14 cellular contexts compared by ENCODE assay signal in the genomic region with DNA sequence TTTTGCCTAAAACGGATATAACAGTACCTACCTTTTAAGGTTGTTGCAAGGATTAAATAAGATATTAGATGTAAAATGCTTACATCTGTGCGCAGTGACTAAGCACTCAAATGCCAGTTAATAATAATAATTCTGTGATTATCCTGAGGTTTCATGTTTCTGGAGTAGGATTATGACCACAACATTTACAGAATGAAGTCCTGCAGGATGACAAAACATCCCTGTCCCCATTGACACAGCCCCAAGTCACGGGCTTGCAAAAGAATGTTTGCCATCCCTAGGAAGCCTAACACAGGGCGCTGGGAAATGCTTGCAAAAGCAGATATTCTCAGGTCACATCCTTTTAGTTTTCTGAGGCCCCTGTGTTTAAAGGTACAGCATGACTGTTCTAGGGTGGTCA. TPM values are rescaled to one million over a fixed set of nuclear protein-coding genes. Genes with fewer than 3 reads are reported as not detected.
DNase-seq lines count a peak whose midpoint lies in the region; FAIRE-seq and TF ChIP-seq lines count a peak whose summit lies in the region.
"Had no signal": no experiment of that assay in that cellular context is flagged by ENCODE, and none has a peak within 500 bp of the region (broad histone marks: within the 10 kb centered on the region; RNA-seq: fewer than 3 reads in every experiment).

No MANE protein-coding gene starts in this region.

- no peaks in the 10 kb centered on the region for H3K9me2 ChIP-seq in DOHH2 (replicated peaks; ENCODE audit: control insufficient read depth, low read length)

- DNase-seq in NCI-H69 (lab: John Stamatoyannopoulos, UW), result peak; percentile 33
- DNase-seq in endothelial cell of umbilical vein (ENCODE audit: low read depth, low spot score), result no peak
- no peak for DNase-seq in progenitor cell of endocrine pancreas (ENCODE audit: low spot score, unreplicated experiment)
- no peak for DNase-seq in ACHN
- DNase-seq in NOMO-1 (lab: John Stamatoyannopoulos, UW; ENCODE audit: unreplicated experiment in 2 of 2), result no peak
- no peak for DNase-seq in kidney tubule cell (ENCODE audit: low spot score)
- DNase-seq: activated naive CD8-positive, alpha-beta T cell treated with anti-CD3 and anti-CD28 coated beads, Interleukin-2, amount 50 U/mL, for 24 hours; NCI-H2029; pancreas; RPMI8226 had no signal

- H3K4me1 ChIP-seq in DOHH2 (ENCODE audit: control insufficient read depth, low read length) (peaks cover 96% of the 10 kb centered on the region), endothelial cell of umbilical vein (ENCODE audit: control insufficient read depth, extremely low read depth, insufficient read depth, low read length) (peaks cover 23% of the 10 kb centered on the region)

- peak overlapping the region; percentile 17 for H3K4me2 ChIP-seq in DOHH2 (ENCODE audit: low read length)
- H3K4me2 ChIP-seq in endothelial cell of umbilical vein (ENCODE audit: insufficient read depth, low read length), result no peak overlapping the region

- H3K79me2 ChIP-seq in DOHH2 (ENCODE audit: control insufficient read depth, low read length) (peaks cover 100% of the 10 kb centered on the region), endothelial cell of umbilical vein (ENCODE audit: control insufficient read depth, insufficient read depth, low read length) (peaks cover 48% of the 10 kb centered on the region)

- peaks cover 22% of the 10 kb centered on the region for H4K20me1 ChIP-seq in DOHH2 (ENCODE audit: control insufficient read depth, insufficient read depth, low read depth, low read length)
- peaks cover 7% of the 10 kb centered on the region for H4K20me1 ChIP-seq in endothelial cell of umbilical vein (replicated peaks; ENCODE audit: control insufficient read depth, extremely low read depth, insufficient read depth, low read length)

- no peaks in the 10 kb centered on the region for H3K27me3 Mint-ChIP-seq in progenitor cell of endocrine pancreas
- H3K27me3 Mint-ChIP-seq: activated naive CD8-positive, alpha-beta T cell treated with anti-CD3 and anti-CD28 coated beads, Interleukin-2, amount 50 U/mL, for 24 hours; central memory CD8-positive, alpha-beta T cell had no signal

- intact Hi-C loops in endothelial cell of umbilical vein (cut with micrococcal nuclease), result no loop called here

- H3F3A ChIP-seq in DOHH2 (ENCODE audit: control insufficient read depth, insufficient read depth), result peaks cover 6% of the 10 kb centered on the region; the same call in 1 of the 2 replicates

- no peaks in the 10 kb centered on the region for H3K9me1 ChIP-seq in endothelial cell of umbilical vein (replicated peaks; ENCODE audit: control insufficient read depth, extremely low read depth, insufficient read depth, low read length)

- POLR2A ChIA-PET in endothelial cell of umbilical vein (lab: Charles Lee), result no interaction called here

- no peak overlapping the region for H3K4me3 Mint-ChIP-seq in progenitor cell of endocrine pancreas (ENCODE audit: low read depth)
- H3K4me3 Mint-ChIP-seq: activated naive CD8-positive, alpha-beta T cell treated with anti-CD3 and anti-CD28 coated beads, Interleukin-2, amount 50 U/mL, for 24 hours; central memory CD8-positive, alpha-beta T cell had no signal

- TF ChIP-seq CTCF in DOHH2 (IDR thresholded peaks at IDR 0.05; ENCODE audit: low read depth, low read length, poor library complexity, severe bottlenecking) (no peak), endothelial cell of umbilical vein (IDR thresholded peaks at IDR 0.05; ENCODE audit: extremely low read depth in 1 of 2, insufficient read depth in 1 of 2, low read depth in 1 of 2, low read length in 2 of 2) (no peak), progenitor cell of endocrine pancreas (IDR thresholded peaks at IDR 0.05; ENCODE audit: unreplicated experiment) (no peak)

- H3K27me3 ChIP-seq in DOHH2 (ENCODE audit: control insufficient read depth, low read length) (no peaks in the 10 kb centered on the region), endothelial cell of umbilical vein (ENCODE audit: control insufficient read depth in 2 of 2, insufficient read depth in 2 of 2, low read length in 2 of 2) (no peaks in the 10 kb centered on the region)
- H3K27me3 ChIP-seq: pancreas had no signal

- H3K4me3 ChIP-seq in DOHH2 (ENCODE audit: low read length) (no peak overlapping the region), endothelial cell of umbilical vein (replicated peaks in 1 of 3; ENCODE audit: insufficient read depth in 1 of 3, low read depth in 1 of 3, low read length in 3 of 3) (no peak overlapping the region)
- H3K4me3 ChIP-seq: pancreas had no signal

- H3K4me1 Mint-ChIP-seq in progenitor cell of endocrine pancreas (ENCODE audit: low read depth), result peaks cover 39% of the 10 kb centered on the region

- H3K9me3 ChIP-seq in DOHH2 (ENCODE audit: control insufficient read depth, insufficient read depth, low read length) (no peaks in the 10 kb centered on the region), endothelial cell of umbilical vein (replicated peaks; ENCODE audit: control insufficient read depth, insufficient read depth, low read length) (no peaks in the 10 kb centered on the region)
- H3K9me3 ChIP-seq: pancreas had no signal

- peak overlapping the region; percentile 35 for H3K27ac Mint-ChIP-seq in progenitor cell of endocrine pancreas
- H3K27ac Mint-ChIP-seq: activated naive CD8-positive, alpha-beta T cell treated with anti-CD3 and anti-CD28 coated beads, Interleukin-2, amount 50 U/mL, for 24 hours had no signal

- no peak for TF ChIP-seq POLR2A in endothelial cell of umbilical vein (IDR thresholded peaks at IDR 0.05; ENCODE audit: low read depth, low read length)

- dilution Hi-C loops in endothelial cell of umbilical vein (cut with MboI; ENCODE audit: extremely low pct_ligation_motif_present, low sequenced_read_pairs), result no loop called here

- BruUV-seq in endothelial cell of umbilical vein (replicated peaks; lab: Mats Ljungman, UMichigan), result no TSS peak

- H2AFZ ChIP-seq in endothelial cell of umbilical vein (ENCODE audit: low read depth, low read length), result no peak overlapping the region

- H3K36me3 Mint-ChIP-seq in progenitor cell of endocrine pancreas (ENCODE audit: insufficient read depth), result no peaks in the 10 kb centered on the region

- H3K36me3 ChIP-seq in DOHH2 (ENCODE audit: control insufficient read depth, low read length) (no peaks in the 10 kb centered on the region), endothelial cell of umbilical vein (ENCODE audit: control insufficient read depth in 2 of 2, extremely low read depth in 1 of 2, insufficient read depth in 2 of 2, low read length in 2 of 2) (no peaks in the 10 kb centered on the region)
- H3K36me3 ChIP-seq: pancreas had no signal

- CTCF ChIA-PET in endothelial cell of umbilical vein (lab: Charles Lee), result interaction anchor here (0.9 kb wide), 1 partner anchor 94 kb away, joined by 3 read pairs; no protein-coding TSS in a partner anchor

- FAIRE-seq in endothelial cell of umbilical vein (lab: Jason Lieb, UNC), result peak; percentile 75
- FAIRE-seq: endometrium, GM19239, pancreas had no signal

- H3K9ac ChIP-seq in endothelial cell of umbilical vein (replicated peaks; ENCODE audit: extremely low read depth, insufficient read depth, low read length), result no peak overlapping the region

- no peak overlapping the region for H3K27ac ChIP-seq in DOHH2 (ENCODE audit: low read depth, low read length)
- no peak overlapping the region for H3K27ac ChIP-seq in endothelial cell of umbilical vein (ENCODE audit: insufficient read depth, low read depth, low read length)
- H3K27ac ChIP-seq: pancreas had no signal

- no peaks in the 10 kb centered on the region for H3K9me3 Mint-ChIP-seq in progenitor cell of endocrine pancreas (ENCODE audit: low read depth)
- H3K9me3 Mint-ChIP-seq: activated naive CD8-positive, alpha-beta T cell treated with anti-CD3 and anti-CD28 coated beads, Interleukin-2, amount 50 U/mL, for 24 hours; central memory CD8-positive, alpha-beta T cell had no signal

- in situ Hi-C loops in ACHN (cut with HindIII; ENCODE audit: low pct_ligation_motif_present, low pct_unique_long_range_greater_than_20kb, low sequenced_read_pairs), result no loop called here

TF ChIP-seq in endothelial cell of umbilical vein, 7 proteins besides CTCF, POLR2A, EP300 and RAD21:
- TF ChIP-seq JUN (IDR thresholded peaks at IDR 0.05; ENCODE audit: borderline replicate concordance, insufficient read depth, insufficient read length, low read depth) (no peak), GATA2 (IDR thresholded peaks at IDR 0.05; ENCODE audit: insufficient read depth, insufficient read length, low read depth, low read length) (no peak), MYC (IDR thresholded peaks at IDR 0.05; ENCODE audit: low read depth, low read length) (no peak), POLR2AphosphoS5 (IDR thresholded peaks at IDR 0.05; ENCODE audit: insufficient read depth, low read depth, low read length) (no peak), EZH2 (IDR thresholded peaks at IDR 0.05; ENCODE audit: borderline replicate concordance, low read depth, low read length, severe bottlenecking) (no peak), FOS (IDR thresholded peaks at IDR 0.05; ENCODE audit: borderline replicate concordance, insufficient read depth, low read length) (no peak)
- TF ChIP-seq, protein P1, sequence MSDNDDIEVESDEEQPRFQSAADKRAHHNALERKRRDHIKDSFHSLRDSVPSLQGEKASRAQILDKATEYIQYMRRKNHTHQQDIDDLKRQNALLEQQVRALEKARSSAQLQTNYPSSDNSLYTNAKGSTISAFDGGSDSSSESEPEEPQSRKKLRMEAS (IDR thresholded peaks at IDR 0.05; ENCODE audit: insufficient read depth, insufficient read length), result no peak

RNA-seq across cellular contexts. Expression of a gene that starts 20.1 kb away (rescaled TPM):
- total RNA-seq in endothelial cell of umbilical vein, result 19.5 and 29.0 TPM in 2 replicates
- 11.7 and 13.4 TPM in 2 replicates for polyA plus RNA-seq in endothelial cell of umbilical vein
- polyA plus RNA-seq in endothelial cell of umbilical vein (2011; cell fraction: cytosol; rRNA removed), result 11.3 and 11.6 TPM in 2 replicates
- polyA plus RNA-seq in endothelial cell of umbilical vein (2011; cell fraction: nucleus; rRNA removed), result 51.7 and 52.3 TPM in 2 replicates
- 11.8 and 15.6 TPM in 2 replicates for polyA plus RNA-seq in endothelial cell of umbilical vein (2012)
- 26.7 and 32.1 TPM in 2 replicates for polyA minus RNA-seq in endothelial cell of umbilical vein
- polyA minus RNA-seq in endothelial cell of umbilical vein (2011; cell fraction: cytosol; rRNA and poly(A)+ RNA removed), result 4.3 TPM
- polyA minus RNA-seq in endothelial cell of umbilical vein (2011; cell fraction: nucleus; rRNA and poly(A)+ RNA removed), result 26.3 and 27.4 TPM in 2 replicates
- total RNA-seq in progenitor cell of endocrine pancreas, result 21.0 and 22.3 TPM in 2 replicates

RNA-seq across cellular contexts. Expression of a gene that starts 56.8 kb away (rescaled TPM):
- total RNA-seq in endothelial cell of umbilical vein (not detected in 2 replicates), progenitor cell of endocrine pancreas (0.22 and 0.24 TPM in 2 replicates)
- polyA plus RNA-seq in endothelial cell of umbilical vein, result not detected in 2 replicates
- not detected in 2 replicates for polyA plus RNA-seq in endothelial cell of umbilical vein (2011; cell fraction: cytosol; rRNA removed)
- polyA plus RNA-seq in endothelial cell of umbilical vein (2011; cell fraction: nucleus; rRNA removed), result not detected in 2 replicates
- polyA plus RNA-seq in endothelial cell of umbilical vein (2012), result not detected in 2 replicates
- polyA minus RNA-seq in endothelial cell of umbilical vein, result not detected in 2 replicates
- polyA minus RNA-seq in endothelial cell of umbilical vein (2011; cell fraction: cytosol; rRNA and poly(A)+ RNA removed), result 0.51 TPM
- polyA minus RNA-seq in endothelial cell of umbilical vein (2011; cell fraction: nucleus; rRNA and poly(A)+ RNA removed), result not detected in 2 replicates
- total RNA-seq: pancreas had no signal
- polyA plus RNA-seq: pancreas had no signal
